In the genomic region with DNA sequence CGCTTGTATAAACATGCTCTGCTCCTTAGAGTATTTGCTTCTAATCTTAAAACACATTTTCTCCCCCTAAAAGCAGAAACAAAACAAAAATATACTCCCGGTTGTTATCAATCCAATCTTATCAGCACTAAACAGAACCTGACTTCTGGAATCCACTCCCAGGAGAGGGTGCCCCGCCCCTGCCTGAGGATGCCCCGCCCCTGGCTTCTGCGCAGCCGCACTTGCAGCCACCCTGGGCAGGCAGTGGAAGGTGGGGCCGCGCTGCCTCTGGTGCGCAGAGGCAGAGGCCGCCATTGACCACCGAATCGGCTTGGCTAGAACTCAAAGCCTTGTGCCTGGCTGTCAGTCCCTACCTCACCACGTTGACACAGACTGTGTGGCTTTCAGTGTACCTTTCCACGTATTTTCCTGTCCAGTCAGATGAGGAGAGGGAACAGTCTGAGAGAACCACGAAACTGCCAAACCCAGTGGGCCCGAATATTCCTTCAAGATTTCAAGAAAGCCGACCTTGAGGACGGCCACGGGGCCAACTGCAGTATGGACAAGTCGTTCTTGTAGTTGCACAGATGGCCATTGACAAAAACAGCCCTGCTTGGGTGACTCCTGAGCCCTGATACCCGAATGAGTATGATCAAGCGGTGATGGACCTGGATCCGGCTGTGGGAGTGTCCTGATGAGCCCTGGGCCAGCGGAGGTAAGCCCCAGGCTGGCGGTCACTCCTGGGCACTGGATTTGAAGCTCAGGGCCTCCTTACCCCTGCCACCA, we compare ENCODE assay signal across 17 cellular contexts. TPM values are rescaled to one million over a fixed set of nuclear protein-coding genes. Genes with fewer than 3 reads are reported as not detected.
DNase-seq lines count a peak whose midpoint lies in the region; TF ChIP-seq lines count a peak whose summit lies in the region.
"Had no signal": no experiment of that assay in that cellular context is flagged by ENCODE, and none has a peak within 500 bp of the region (broad histone marks: within the 10 kb centered on the region; RNA-seq: fewer than 3 reads in every experiment).

No MANE protein-coding gene starts in this region.

- no peak overlapping the region for H2BK15ac ChIP-seq in mesendoderm (replicated peaks; ENCODE audit: low read depth)

- WGBS in mesendoderm (ENCODE audit: extremely low coverage, insufficient coverage, low lambda C conversion rate) = no CpG with 5 or more reads among the region's 25 CpGs

- H3K9me3 Mint-ChIP-seq in activated CD4-positive, alpha-beta memory T cell treated with anti-CD3 and anti-CD28 coated beads for 36 hours = no peaks in the 10 kb centered on the region
- H3K9me3 Mint-ChIP-seq in CD4-positive, alpha-beta memory T cell = peaks cover 0 to 14% (median 4%) of the 10 kb centered on the region in 8 donors
- H3K9me3 Mint-ChIP-seq: activated CD4-positive, alpha-beta T cell treated with anti-CD3 and anti-CD28 coated beads, Interleukin-2, amount 10 ng/mL, durations not matched to agents 24 days and 14 days; brain had no signal

- H4K8ac ChIP-seq in mesendoderm (ENCODE audit: low read depth, low read length) = no peak overlapping the region

- POLR2A ChIA-PET in activated CD4-positive, alpha-beta memory T cell treated with anti-CD3 and anti-CD28 coated beads for 36 hours (lab: Charles Lee) = no interaction called here
- POLR2A ChIA-PET in CD4-positive, alpha-beta memory T cell (lab: Charles Lee; ENCODE audit: partially characterized antibody) = no interaction called here

- no peak overlapping the region for H3K23ac ChIP-seq in mesendoderm (ENCODE audit: low read length)

- H3K9ac ChIP-seq in mesendoderm (ENCODE audit: low read length) = no peak overlapping the region

- H3K9me3 ChIP-seq in BE2C = no peaks in the 10 kb centered on the region
- H3K9me3 ChIP-seq in SJCRH30 (replicated peaks) = no peaks in the 10 kb centered on the region
- no peaks in the 10 kb centered on the region for H3K9me3 ChIP-seq in CD4-positive, alpha-beta memory T cell (ENCODE audit: control insufficient read depth in 1 of 2, low read length in 2 of 2)

- H3K27me3 ChIP-seq in BE2C (no peaks in the 10 kb centered on the region), H7 (ENCODE audit: control insufficient read depth, insufficient read depth, low read length) (no peaks in the 10 kb centered on the region), mesendoderm (ENCODE audit: insufficient read depth, low read length, poor library complexity) (no peaks in the 10 kb centered on the region), SJCRH30 (no peaks in the 10 kb centered on the region)
- no peaks in the 10 kb centered on the region for H3K27me3 ChIP-seq in CD4-positive, alpha-beta memory T cell (ENCODE audit: insufficient read depth, low read length)

- H3K79me1 ChIP-seq in mesendoderm (ENCODE audit: low read length) = no peaks in the 10 kb centered on the region

- no peaks in the 10 kb centered on the region for H3K36me3 Mint-ChIP-seq in activated CD4-positive, alpha-beta memory T cell treated with anti-CD3 and anti-CD28 coated beads for 36 hours
- no peaks in the 10 kb centered on the region for H3K36me3 Mint-ChIP-seq in CD4-positive, alpha-beta memory T cell
- H3K36me3 Mint-ChIP-seq: brain; naive thymus-derived CD8-positive, alpha-beta T cell had no signal

- H2BK120ac ChIP-seq in mesendoderm (ENCODE audit: low read depth, low read length) = no peak overlapping the region

- H3K79me2 ChIP-seq in mesendoderm (ENCODE audit: control insufficient read depth, insufficient read depth, low read length) = no peaks in the 10 kb centered on the region

- no peaks in the 10 kb centered on the region for H3K4me1 Mint-ChIP-seq in activated CD4-positive, alpha-beta memory T cell treated with anti-CD3 and anti-CD28 coated beads for 36 hours (ENCODE audit: low read depth)
- H3K4me1 Mint-ChIP-seq in CD4-positive, alpha-beta memory T cell = no peaks in the 10 kb centered on the region
- H3K4me1 Mint-ChIP-seq: activated CD4-positive, alpha-beta T cell treated with anti-CD3 and anti-CD28 coated beads, Interleukin-2, amount 10 ng/mL, durations not matched to agents 24 days and 14 days; naive thymus-derived CD8-positive, alpha-beta T cell had no signal

- TF ChIP-seq CTCF in BE2C (IDR thresholded peaks at IDR 0.05; ENCODE audit: low read depth, low read length) = no peak

- H3K4me2 ChIP-seq in mesendoderm (ENCODE audit: low read length) = no peak overlapping the region

- no peak overlapping the region for H3K4me3 Mint-ChIP-seq in activated CD4-positive, alpha-beta memory T cell treated with anti-CD3 and anti-CD28 coated beads for 36 hours
- no peak overlapping the region for H3K4me3 Mint-ChIP-seq in CD4-positive, alpha-beta memory T cell
- H3K4me3 Mint-ChIP-seq: activated CD4-positive, alpha-beta T cell treated with anti-CD3 and anti-CD28 coated beads, Interleukin-2, amount 10 ng/mL, durations not matched to agents 24 days and 14 days; brain; naive thymus-derived CD8-positive, alpha-beta T cell had no signal

- DNase-seq in BE2C (peak; percentile 74), H7 (peak; percentile 74), SK-N-DZ (ENCODE audit: low spot score) (peak; percentile 18), mesendoderm (peak; percentile 33), SJCRH30 (no peak)
- no peak for DNase-seq in activated naive CD4-positive, alpha-beta T cell (lab: John Stamatoyannopoulos, UW)
- no peak for DNase-seq in activated CD4-positive, alpha-beta memory T cell treated with anti-CD3 and anti-CD28 coated beads for 36 hours
- DNase-seq in CD4-positive, alpha-beta memory T cell = no peak
- DNase-seq: activated CD4-positive, alpha-beta T cell treated with anti-CD3 and anti-CD28 coated beads, Interleukin-2, amount 10 ng/mL, durations not matched to agents 24 days and 14 days; activated naive CD4-positive, alpha-beta T cell treated with anti-CD3 and anti-CD28 coated beads, Interleukin-2, amount 50 U/mL, for 16 hours; activated T-cell treated with anti-CD3 and anti-CD28 coated beads for 4 hours; DMS 273 treated with DMSO at 0.1 percent for 48 hours; naive thymus-derived CD8-positive, alpha-beta T cell; Right ventricle myocardium superior; substantia nigra; T-helper 9 cell had no signal

- H3K18ac ChIP-seq in mesendoderm (ENCODE audit: low read length) = no peak overlapping the region

- no peaks in the 10 kb centered on the region for H3K4me1 ChIP-seq in BE2C
- H3K4me1 ChIP-seq in mesendoderm (ENCODE audit: control insufficient read depth, low read depth, low read length) = peaks cover 2% of the 10 kb centered on the region
- H3K4me1 ChIP-seq in SJCRH30 = no peaks in the 10 kb centered on the region
- H3K4me1 ChIP-seq in CD4-positive, alpha-beta memory T cell (ENCODE audit: insufficient read depth, low read length) = no peaks in the 10 kb centered on the region

- H3K27ac ChIP-seq in mesendoderm (ENCODE audit: low read depth, low read length) (no peak overlapping the region), SJCRH30 (no peak overlapping the region)
- no peak overlapping the region for H3K27ac ChIP-seq in CD4-positive, alpha-beta memory T cell (ENCODE audit: low read depth, low read length)

- no peak overlapping the region for H3K56ac ChIP-seq in mesendoderm (ENCODE audit: low read length)

- no peak overlapping the region for H2AK5ac ChIP-seq in mesendoderm (ENCODE audit: low read length)

- no peak overlapping the region for H3K4ac ChIP-seq in mesendoderm (ENCODE audit: low read depth, low read length)

- intact Hi-C loops in activated CD4-positive, alpha-beta memory T cell treated with anti-CD3 and anti-CD28 coated beads for 36 hours (cut with micrococcal nuclease) = no loop called here
- intact Hi-C loops in CD4-positive, alpha-beta memory T cell (cut with micrococcal nuclease) = no loop called here

- no peaks in the 10 kb centered on the region for H3K27me3 Mint-ChIP-seq in activated CD4-positive, alpha-beta memory T cell treated with anti-CD3 and anti-CD28 coated beads for 36 hours
- H3K27me3 Mint-ChIP-seq in CD4-positive, alpha-beta memory T cell = no peaks in the 10 kb centered on the region
- H3K27me3 Mint-ChIP-seq: activated CD4-positive, alpha-beta T cell treated with anti-CD3 and anti-CD28 coated beads, Interleukin-2, amount 10 ng/mL, durations not matched to agents 24 days and 14 days had no signal

- H4K5ac ChIP-seq in mesendoderm (ENCODE audit: low read length) = no peak overlapping the region

- no peak overlapping the region for H2BK5ac ChIP-seq in mesendoderm (ENCODE audit: low read length)

- H3K36me3 ChIP-seq in BE2C = no peaks in the 10 kb centered on the region
- no peaks in the 10 kb centered on the region for H3K36me3 ChIP-seq in H7 (replicated peaks; ENCODE audit: control insufficient read depth, insufficient read depth, low read length)
- no peaks in the 10 kb centered on the region for H3K36me3 ChIP-seq in mesendoderm (ENCODE audit: control insufficient read depth, insufficient read depth, low read length)
- H3K36me3 ChIP-seq in SJCRH30 = no peaks in the 10 kb centered on the region
- no peaks in the 10 kb centered on the region for H3K36me3 ChIP-seq in CD4-positive, alpha-beta memory T cell (ENCODE audit: insufficient read depth, low read length)

- H3K27ac Mint-ChIP-seq in activated CD4-positive, alpha-beta memory T cell treated with anti-CD3 and anti-CD28 coated beads for 36 hours = no peak overlapping the region
- no peak overlapping the region for H3K27ac Mint-ChIP-seq in CD4-positive, alpha-beta memory T cell
- H3K27ac Mint-ChIP-seq: activated CD4-positive, alpha-beta T cell treated with anti-CD3 and anti-CD28 coated beads, Interleukin-2, amount 10 ng/mL, durations not matched to agents 24 days and 14 days; brain had no signal

- CTCF ChIA-PET in activated CD4-positive, alpha-beta memory T cell treated with anti-CD3 and anti-CD28 coated beads for 36 hours (lab: Charles Lee) = no interaction called here
- CTCF ChIA-PET in CD4-positive, alpha-beta memory T cell (lab: Charles Lee; ENCODE audit: partially characterized antibody) = no interaction called here

- H3K4me3 ChIP-seq in BE2C (ENCODE audit: low read depth, low read length) (peak overlapping the region; percentile 37), H7 (ENCODE audit: insufficient read depth, low read depth, low read length) (no peak overlapping the region), mesendoderm (ENCODE audit: low read length) (no peak overlapping the region), SJCRH30 (no peak overlapping the region)
- H3K4me3 ChIP-seq in CD4-positive, alpha-beta memory T cell (ENCODE audit: low read length in 2 of 2) = no peak overlapping the region

RNA-seq across cellular contexts. Expression of a gene that starts 46.2 kb away (rescaled TPM):
- polyA plus RNA-seq in BE2C (2012; ENCODE audit: insufficient read depth, insufficient read length, low read depth) = 0.86 TPM
- 24.5 and 32.3 TPM in 2 replicates for total RNA-seq in H7 (2014; rRNA removed; shearing (Covaris generic))
- polyA plus RNA-seq in SK-N-DZ (2014; cell fraction: cytosol; rRNA removed) = 2.1 and 11.0 TPM in 2 replicates
- 2.5 and 5.6 TPM in 2 replicates for polyA plus RNA-seq in SK-N-DZ (2014; cell fraction: nucleus; rRNA removed)
- 10.2 TPM for polyA plus RNA-seq in mesendoderm (2013, experiment 1 of 2)
- 10.4 TPM for polyA plus RNA-seq in mesendoderm (2013, experiment 2 of 2)
- 12.6 and 15.1 TPM in 2 replicates for total RNA-seq in SJCRH30 (2014; rRNA removed; shearing (Covaris generic))
- total RNA-seq in activated CD4-positive, alpha-beta memory T cell treated with anti-CD3 and anti-CD28 coated beads for 36 hours = not detected
- not detected for total RNA-seq in CD4-positive, alpha-beta memory T cell
- polyA plus RNA-seq in CD4-positive, alpha-beta memory T cell = not detected
- total RNA-seq: activated CD4-positive, alpha-beta T cell treated with anti-CD3 and anti-CD28 coated beads, Interleukin-2, amount 10 ng/mL, durations not matched to agents 24 days and 14 days; naive thymus-derived CD8-positive, alpha-beta T cell had no signal
- polyA plus RNA-seq: naive thymus-derived CD8-positive, alpha-beta T cell had no signal

Comparison
In these comparisons a context has a peak if more than half of its experiments do, and no peak if none do; other contexts are left out.
1. DNase-seq: peak in BE2C (single experiment), H7 (single experiment), SK-N-DZ (single experiment) and mesendoderm (single experiment); none in activated naive CD4-positive, alpha-beta T cell (0 of 4), SJCRH30 (0 of 2), activated CD4-positive, alpha-beta memory T cell treated with anti-CD3 and anti-CD28 coated beads for 36 hours (single experiment) and CD4-positive, alpha-beta memory T cell (0 of 5).
2. RNA of a gene that starts 46.2 kb away (total RNA-seq): 24.5 to 32.3 TPM in H7 and 12.6 to 15.1 TPM in SJCRH30; not detected in activated CD4-positive, alpha-beta memory T cell treated with anti-CD3 and anti-CD28 coated beads for 36 hours and not detected in CD4-positive, alpha-beta memory T cell; every median in the first group is over 10 times any median in the second.